Comparison of ENCODE assay signal across 8 cellular contexts in the genomic region with DNA sequence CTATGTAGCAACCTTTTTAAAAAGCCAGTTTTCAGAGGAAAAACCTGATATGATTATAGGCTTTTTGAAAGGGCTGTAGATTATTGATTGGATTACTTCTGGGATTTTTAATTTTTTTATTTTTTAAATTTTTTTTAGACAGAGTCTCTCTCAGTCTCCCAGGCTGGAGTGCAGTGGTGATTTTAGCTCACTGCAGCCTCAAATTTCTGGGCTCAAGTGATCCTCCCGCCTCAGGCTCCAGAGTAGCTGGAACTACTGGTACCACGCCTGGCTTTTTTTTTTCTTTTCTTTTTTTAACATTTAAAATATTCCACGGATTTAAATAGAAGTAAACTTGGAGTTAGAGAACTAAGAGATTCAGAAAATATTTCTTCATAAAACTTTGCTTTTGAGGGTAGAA. TPM values are rescaled to one million over a fixed set of nuclear protein-coding genes. Genes with fewer than 3 reads are reported as not detected.
DNase-seq lines count a peak whose midpoint lies in the region; ATAC-seq, FAIRE-seq and TF ChIP-seq lines count a peak whose summit lies in the region.

No MANE protein-coding gene starts in this region.

- peak overlapping the region; percentile 92 for H3K27ac Mint-ChIP-seq in activated CD8-positive, alpha-beta T cell treated with anti-CD3 and anti-CD28 coated beads, Interleukin-2, amount 10 ng/mL, durations not matched to agents 7 days and 5 days

- TF ChIP-seq CTCF in keratinocyte (optimal IDR thresholded peaks at IDR 0.05 in 1 of 3, IDR thresholded peaks at IDR 0.05 in 1 of 3, conservative IDR thresholded peaks at IDR 0.05 in 1 of 3; ENCODE audit: extremely low read depth in 1 of 3, insufficient read depth in 2 of 3, low read length in 3 of 3) = peak in 1 of 3 experiments; percentile 1

- H3K36me3 ChIP-seq in keratinocyte (ENCODE audit: control insufficient read depth in 2 of 2, extremely low read depth in 1 of 2, insufficient read depth in 2 of 2, low read length in 2 of 2) = peaks cover 6 to 9% of the 10 kb centered on the region in 2 experiments

- no peaks in the 10 kb centered on the region for H3K27me3 Mint-ChIP-seq in activated CD8-positive, alpha-beta T cell treated with anti-CD3 and anti-CD28 coated beads, Interleukin-2, amount 10 ng/mL, durations not matched to agents 7 days and 5 days (ENCODE audit: low read depth)

- peak overlapping the region; percentile 89 for H3K4me2 ChIP-seq in keratinocyte (ENCODE audit: control insufficient read depth, extremely low read depth, insufficient read depth, low read depth, low read length)

- FAIRE-seq in keratinocyte (lab: Jason Lieb, UNC) = no peak

- peak overlapping the region; percentile 93 for H3K4me3 Mint-ChIP-seq in activated CD8-positive, alpha-beta T cell treated with anti-CD3 and anti-CD28 coated beads, Interleukin-2, amount 10 ng/mL, durations not matched to agents 7 days and 5 days

- H4K20me1 ChIP-seq in keratinocyte (ENCODE audit: control insufficient read depth, extremely low read depth, insufficient read depth, low read length) = no peaks in the 10 kb centered on the region

- POLR2A ChIA-PET in activated CD8-positive, alpha-beta T cell treated with anti-CD3 and anti-CD28 coated beads, Interleukin-2, amount 10 ng/mL, durations not matched to agents 7 days and 5 days (lab: Charles Lee) = interaction anchor here (1.0 to 2.4 kb wide), 3 partner anchors 8 to 63 kb away, joined by 3 to 11 read pairs (median 3); partner anchors contain the start of gene GCFC2

- peak overlapping the region; percentile 72 for H3K27ac ChIP-seq in keratinocyte (ENCODE audit: control insufficient read depth, insufficient read depth, low read length)

- peaks cover 36% of the 10 kb centered on the region for H3K36me3 Mint-ChIP-seq in activated CD8-positive, alpha-beta T cell treated with anti-CD3 and anti-CD28 coated beads, Interleukin-2, amount 10 ng/mL, durations not matched to agents 7 days and 5 days (ENCODE audit: low read depth)

- peak overlapping the region; percentile 86 for H3K9ac ChIP-seq in keratinocyte (ENCODE audit: control insufficient read depth, extremely low read depth, insufficient read depth, low read length)

- DNase-seq in stimulated activated CD4-positive, alpha-beta T cell treated with anti-CD3 and anti-CD28 coated beads, Interleukin-15, amount 100 ng/mL, for 24 hours = peak; percentile 12
- no peak for DNase-seq in stimulated activated CD4-positive, alpha-beta T cell treated with anti-CD3 and anti-CD28 coated beads, Interleukin-2, amount 100 ng/mL, for 48 hours
- no peak for DNase-seq in activated CD8-positive, alpha-beta T cell treated with anti-CD3 and anti-CD28 coated beads, Interleukin-2, amount 10 ng/mL, durations not matched to agents 7 days and 5 days
- DNase-seq in keratinocyte (ENCODE audit: low read depth, low spot score) = no peak
- DNase-seq in Ammon's horn (ENCODE audit: low spot score) = no peak
- DNase-seq in activated CD4-positive, CD25-positive, alpha-beta regulatory T cell treated with anti-CD3 and anti-CD28 coated beads, Interleukin-2, amount 50 U/mL, for 72 hours = no peak
- DNase-seq in ureter (ENCODE audit: low spot score) = no peak

- peaks cover 8% of the 10 kb centered on the region for H3K4me1 ChIP-seq in keratinocyte (ENCODE audit: control insufficient read depth, extremely low read depth, insufficient read depth, low read length)

- CTCF ChIA-PET in activated CD8-positive, alpha-beta T cell treated with anti-CD3 and anti-CD28 coated beads, Interleukin-2, amount 10 ng/mL, durations not matched to agents 7 days and 5 days (lab: Charles Lee) = interaction anchor here (0.8 to 3.8 kb wide), 9 partner anchors 12 to 63 kb away, joined by 3 to 28 read pairs (median 5); partner anchors contain the start of gene GCFC2

- peak overlapping the region; percentile 82 to 92 (median 85) for H3K4me3 ChIP-seq in keratinocyte (ENCODE audit: control insufficient read depth in 2 of 3, extremely low read depth in 1 of 3, insufficient read depth in 2 of 3, low read depth in 1 of 3, low read length in 3 of 3)

- dilution Hi-C loops in keratinocyte (cut with MboI; ENCODE audit: extremely low pct_ligation_motif_present, low sequenced_read_pairs) = no loop called here

- H3K9me3 ChIP-seq in keratinocyte (ENCODE audit: control insufficient read depth, low read depth, low read length) = no peaks in the 10 kb centered on the region

- H2AFZ ChIP-seq in keratinocyte (ENCODE audit: control insufficient read depth, low read length) = no peak overlapping the region

- peaks cover 29% of the 10 kb centered on the region for H3K79me2 ChIP-seq in keratinocyte (ENCODE audit: control insufficient read depth, insufficient read depth, low read length)

- H3K9me1 ChIP-seq in keratinocyte (ENCODE audit: control insufficient read depth, extremely low read depth, insufficient read depth, low read length) = no peaks in the 10 kb centered on the region

- H3K27me3 ChIP-seq in keratinocyte (ENCODE audit: control insufficient read depth, extremely low read depth, insufficient read depth, low read length) = no peaks in the 10 kb centered on the region

- no peaks in the 10 kb centered on the region for H3K9me3 Mint-ChIP-seq in activated CD8-positive, alpha-beta T cell treated with anti-CD3 and anti-CD28 coated beads, Interleukin-2, amount 10 ng/mL, durations not matched to agents 7 days and 5 days (ENCODE audit: insufficient read depth)

- peaks cover 30% of the 10 kb centered on the region for H3K4me1 Mint-ChIP-seq in activated CD8-positive, alpha-beta T cell treated with anti-CD3 and anti-CD28 coated beads, Interleukin-2, amount 10 ng/mL, durations not matched to agents 7 days and 5 days (ENCODE audit: low read depth)

- ATAC-seq in activated CD8-positive, alpha-beta T cell treated with anti-CD3 and anti-CD28 coated beads, Interleukin-2, amount 10 ng/mL, durations not matched to agents 7 days and 5 days = no peak
- no peak for ATAC-seq in HG03378 (IDR thresholded peaks at IDR 0.05; ENCODE audit: unreplicated experiment)

RNA-seq across cellular contexts. Expression of gene MRPL19, which starts 1.2 kb away (rescaled TPM):
- total RNA-seq in activated CD8-positive, alpha-beta T cell treated with anti-CD3 and anti-CD28 coated beads, Interleukin-2, amount 10 ng/mL, durations not matched to agents 7 days and 5 days = 10 to 100 TPM; 39.5 to 42.4 TPM
- polyA plus RNA-seq in keratinocyte = 32.8 to 84.0 TPM (median 47.0 TPM) in 3 replicates
- 34.1 TPM for polyA plus RNA-seq in keratinocyte (2011; ENCODE audit: low read depth)
- 47.6 and 82.0 TPM in 2 replicates for polyA plus RNA-seq in keratinocyte (2011; cell fraction: cytosol; rRNA removed)
- 21.3 and 32.9 TPM in 2 replicates for polyA plus RNA-seq in keratinocyte (2011; cell fraction: nucleus; rRNA removed)
- polyA plus RNA-seq in keratinocyte (2012; ENCODE audit: low replicate concordance) = 24.2 and 48.1 TPM in 2 replicates
- 4.8 to 45.0 TPM (median 16.1 TPM) in 3 replicates for polyA minus RNA-seq in keratinocyte
- 34.3 TPM for polyA minus RNA-seq in keratinocyte (2011; cell fraction: cytosol; rRNA and poly(A)+ RNA removed)
- 15.8 and 17.8 TPM in 2 replicates for polyA minus RNA-seq in keratinocyte (2011; cell fraction: nucleus; rRNA and poly(A)+ RNA removed)
- total RNA-seq in ureter = 52.9 TPM
